Comparison of ENCODE assay signal across 10 cellular contexts in genomic region chr6:72649032-72649984, GRCh38. TPM values are rescaled to one million over a fixed set of nuclear protein-coding genes. Genes with fewer than 3 reads are reported as not detected.
A peak's percentile ranks its signal among the peaks of the same experiment; 100 is the strongest.
DNase-seq lines count a peak whose midpoint lies in the region; ATAC-seq and TF ChIP-seq lines count a peak whose summit lies in the region.
"Had no signal": no experiment of that assay in that cellular context is flagged by ENCODE, and none has a peak within 500 bp of the region (broad histone marks: within the 10 kb centered on the region; RNA-seq: fewer than 3 reads in every experiment).

No MANE protein-coding gene starts in this region.

- ATAC-seq in GM21360 (IDR thresholded peaks at IDR 0.05; ENCODE audit: unreplicated experiment) (peak; percentile 63), HG03558 (IDR thresholded peaks at IDR 0.05; ENCODE audit: extremely low read depth, unreplicated experiment) (peak; percentile 33)

- no peaks in the 10 kb centered on the region for H3K36me3 ChIP-seq in colonic mucosa

- DNase-seq in Daoy (ENCODE audit: low read depth): peak; percentile 75
- DNase-seq in choroid plexus epithelial cell (ENCODE audit: low read depth): peak; percentile 77
- no peak for DNase-seq in posterior vena cava (ENCODE audit: low spot score)
- no peak for DNase-seq in colonic mucosa
- no peak for DNase-seq in NK-92 treated with Interleukin-12 subunit alpha and Interleukin-12 subunit beta, amount 100 ng/mL, for 24 hours (lab: John Stamatoyannopoulos, UW)
- DNase-seq in GM10248 (ENCODE audit: extremely low spot score): no peak

- H3K4me3 ChIP-seq in choroid plexus epithelial cell (ENCODE audit: low read depth, low read length): no peak overlapping the region
- no peak overlapping the region for H3K4me3 ChIP-seq in colonic mucosa

- POLR2A ChIA-PET in GM10248 (lab: Yijun Ruan, JAX): interaction anchor here (1.4 kb wide), 1 partner anchor 29 kb away, joined by 3 read pairs; no protein-coding TSS in a partner anchor

- no peaks in the 10 kb centered on the region for H3K4me1 ChIP-seq in colonic mucosa

- no peaks in the 10 kb centered on the region for H3K9me3 ChIP-seq in colonic mucosa

- no peaks in the 10 kb centered on the region for H3K27me3 ChIP-seq in colonic mucosa

- no peak for TF ChIP-seq CTCF in choroid plexus epithelial cell (conservative IDR thresholded peaks at IDR 0.05; ENCODE audit: low read depth, low read length)
- TF ChIP-seq CTCF in colonic mucosa (IDR thresholded peaks at IDR 0.05): no peak
- no peak for TF ChIP-seq CTCF in GM10248 (IDR thresholded peaks at IDR 0.05; ENCODE audit: control extremely low read depth, extremely low read depth, low read depth, missing control alignments)

- CTCF ChIA-PET in GM10248 (lab: Yijun Ruan, JAX): interaction anchor here (1.0 to 2.6 kb wide), 12 partner anchors 7 to 480 kb away, joined by 3 to 12 read pairs (median 4); partner anchors contain the start of gene KCNQ5

- H3K9ac ChIP-seq in colonic mucosa (ENCODE audit: low read depth in 2 of 2, low read length in 2 of 2): no peak overlapping the region

- intact Hi-C loops in posterior vena cava (cut with DNase I) (no loop called here), colonic mucosa (cut with DNase I) (no loop called here)

- H3K27ac ChIP-seq in colonic mucosa: no peak overlapping the region

RNA-seq across cellular contexts. Expression of gene KCNQ5, which starts 27.4 kb away (rescaled TPM):
- total RNA-seq in Daoy (2014; rRNA removed; shearing (Covaris generic)): 4.4 and 5.1 TPM in 2 replicates
- 1 to 10 TPM; 1.3 to 4.0 TPM for total RNA-seq in posterior vena cava
- total RNA-seq in colonic mucosa: under 1 TPM; 0.22 to 0.56 TPM
- total RNA-seq: lung microvascular endothelial cell, RPMI7951 had no signal

Comparison
In these comparisons a context has a peak if more than half of its experiments do, and no peak if none do; other contexts are left out.
1. DNase-seq: peak in Daoy (single experiment) and choroid plexus epithelial cell (single experiment); none in posterior vena cava (single experiment), colonic mucosa (single experiment), NK-92 treated with Interleukin-12 subunit alpha and Interleukin-12 subunit beta, amount 100 ng/mL, for 24 hours (single experiment) and GM10248 (single experiment).